Comparison of ENCODE assay signal across 9 cellular contexts in the genomic region with DNA sequence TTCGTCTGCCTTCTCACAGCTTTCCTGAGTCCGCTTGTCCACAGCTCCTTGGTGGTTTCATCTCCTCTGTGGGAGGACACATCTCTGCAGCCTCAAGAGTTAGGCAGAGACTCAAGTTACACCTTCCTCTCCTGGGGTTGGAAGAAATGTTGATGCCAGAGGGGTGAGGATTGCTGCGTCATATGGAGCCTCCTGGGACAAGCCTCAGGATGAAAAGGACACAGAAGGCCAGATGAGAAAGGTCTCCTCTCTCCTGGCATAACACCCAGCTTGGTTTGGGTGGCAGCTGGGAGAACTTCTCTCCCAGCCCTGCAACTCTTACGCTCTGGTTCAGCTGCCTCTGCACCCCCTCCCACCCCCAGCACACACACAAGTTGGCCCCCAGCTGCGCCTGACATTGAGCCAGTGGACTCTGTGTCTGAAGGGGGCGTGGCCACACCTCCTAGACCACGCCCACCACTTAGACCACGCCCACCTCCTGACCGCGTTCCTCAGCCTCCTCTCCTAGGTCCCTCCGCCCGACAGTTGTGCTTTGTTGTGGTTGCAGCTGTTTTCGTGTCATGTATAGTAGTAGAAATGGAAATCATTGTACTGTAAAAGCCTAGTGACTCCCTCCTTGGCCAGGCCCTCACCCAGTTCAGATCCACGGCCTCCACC. TPM values are rescaled to one million over a fixed set of nuclear protein-coding genes. Genes with fewer than 3 reads are reported as not detected.
DNase-seq lines count a peak whose midpoint lies in the region; ATAC-seq, FAIRE-seq and TF ChIP-seq lines count a peak whose summit lies in the region.
"Had no signal": no experiment of that assay in that cellular context is flagged by ENCODE, and none has a peak within 500 bp of the region (broad histone marks: within the 10 kb centered on the region; RNA-seq: fewer than 3 reads in every experiment).

No MANE protein-coding gene starts in this region.

- CTCF ChIA-PET in A673 (lab: Charles Lee): no interaction called here

- H3K9me3 ChIP-seq in A673 (ENCODE audit: low read depth, low read length, poor library complexity, severe bottlenecking): no peaks in the 10 kb centered on the region
- H3K9me3 ChIP-seq in effector memory CD4-positive, alpha-beta T cell (ENCODE audit: control insufficient read depth, low read length): no peaks in the 10 kb centered on the region
- H3K9me3 ChIP-seq: ovary had no signal

- H3K4me1 Mint-ChIP-seq in type B pancreatic cell (ENCODE audit: unreplicated experiment): peaks cover 14% of the 10 kb centered on the region

- TF ChIP-seq CTCF in A673 (conservative IDR thresholded peaks at IDR 0.05; ENCODE audit: low read depth, low read length) (no peak), coronary artery (IDR thresholded peaks at IDR 0.05) (no peak), type B pancreatic cell (conservative IDR thresholded peaks at IDR 0.05) (no peak)

- POLR2A ChIA-PET in A673 (lab: Charles Lee; ENCODE audit: low non-redundant PET): no interaction called here

- BruUV-seq in A673 (replicated peaks; lab: Mats Ljungman, UMichigan): no TSS peak

- no peaks in the 10 kb centered on the region for H3K36me3 ChIP-seq in A673 (ENCODE audit: insufficient read depth, low read length, poor library complexity, severe bottlenecking)
- H3K36me3 ChIP-seq in effector memory CD4-positive, alpha-beta T cell (ENCODE audit: control insufficient read depth, insufficient read depth, low read length): no peaks in the 10 kb centered on the region
- H3K36me3 ChIP-seq: ovary had no signal

- peak; percentile 66 for DNase-seq in A673 (ENCODE audit: low spot score)
- peak; percentile 38 for DNase-seq in HTR-8/SVneo (ENCODE audit: insufficient read length, low spot score)
- DNase-seq in activated CD4-positive, alpha-beta T cell treated with anti-CD3 and anti-CD28 coated beads for 48 hours: peak; percentile 90
- DNase-seq in effector memory CD4-positive, alpha-beta T cell: peak; percentile 66 to 79 (median 71)
- peak; percentile 65 to 83 (median 77) for DNase-seq in stimulated activated CD4-positive, alpha-beta T cell treated with anti-CD3 and anti-CD28 coated beads, TNF-alpha, amount 100 ng/mL, for 24 hours (ENCODE audit: low read depth in 3 of 3)
- DNase-seq in coronary artery (ENCODE audit: low spot score): no peak
- no peak for DNase-seq in type B pancreatic cell (ENCODE audit: extremely low spot score, unreplicated experiment)

- no peak for ATAC-seq in HG03280 (IDR thresholded peaks at IDR 0.05; ENCODE audit: unreplicated experiment)

- H3K4me1 ChIP-seq in A673 (ENCODE audit: insufficient read depth, low read length, poor library complexity, severe bottlenecking): peaks cover 33% of the 10 kb centered on the region
- peaks cover 12% of the 10 kb centered on the region for H3K4me1 ChIP-seq in effector memory CD4-positive, alpha-beta T cell (ENCODE audit: control insufficient read depth, insufficient read depth, low read length, poor library complexity, severe bottlenecking)

- H3K27ac Mint-ChIP-seq in type B pancreatic cell: no peak overlapping the region

- no peak overlapping the region for H3K4me3 Mint-ChIP-seq in type B pancreatic cell

- intact Hi-C loops in A673 (cut with micrococcal nuclease; ENCODE audit: unreplicated experiment): no loop called here

- H3K4me3 ChIP-seq in A673 (ENCODE audit: low read depth, low read length, poor library complexity, severe bottlenecking) (no peak overlapping the region), coronary artery (no peak overlapping the region)
- H3K4me3 ChIP-seq in effector memory CD4-positive, alpha-beta T cell (ENCODE audit: insufficient read depth, low read depth, low read length, poor library complexity, severe bottlenecking): peak overlapping the region; percentile 9
- H3K4me3 ChIP-seq: ovary had no signal

- peaks cover 16% of the 10 kb centered on the region for H3K27me3 Mint-ChIP-seq in type B pancreatic cell

- no peaks in the 10 kb centered on the region for H3K36me3 Mint-ChIP-seq in type B pancreatic cell

- no peaks in the 10 kb centered on the region for H3K27me3 ChIP-seq in A673 (replicated peaks; ENCODE audit: insufficient read depth, low read depth, low read length, poor library complexity)
- no peaks in the 10 kb centered on the region for H3K27me3 ChIP-seq in effector memory CD4-positive, alpha-beta T cell (replicated peaks; ENCODE audit: control insufficient read depth, insufficient read depth, low read length, poor library complexity, severe bottlenecking)
- H3K27me3 ChIP-seq: ovary had no signal

- no peak for FAIRE-seq in HTR-8/SVneo (lab: Jason Lieb, UNC)

- no peak overlapping the region for H3K27ac ChIP-seq in A673 (ENCODE audit: low read depth, low read length, poor library complexity, severe bottlenecking)
- H3K27ac ChIP-seq in effector memory CD4-positive, alpha-beta T cell (ENCODE audit: insufficient read depth, low read length, poor library complexity, severe bottlenecking): no peak overlapping the region
- no peak overlapping the region for H3K27ac ChIP-seq in coronary artery
- H3K27ac ChIP-seq: ovary had no signal

- no peaks in the 10 kb centered on the region for H3K9me3 Mint-ChIP-seq in type B pancreatic cell

RNA-seq across cellular contexts. Expression of a gene that starts 11.7 kb away (rescaled TPM):
- 1.3 and 3.1 TPM in 2 replicates for total RNA-seq in A673 (2021)
- total RNA-seq in type B pancreatic cell (ENCODE audit: low replicate concordance): 0.21 and 0.24 TPM in 2 replicates

Comparison
In these comparisons a context has a peak if more than half of its experiments do, and no peak if none do; other contexts are left out.
1. DNase-seq: peak in A673 (single experiment), HTR-8/SVneo (single experiment), activated CD4-positive, alpha-beta T cell treated with anti-CD3 and anti-CD28 coated beads for 48 hours (single experiment), effector memory CD4-positive, alpha-beta T cell (3 of 3) and stimulated activated CD4-positive, alpha-beta T cell treated with anti-CD3 and anti-CD28 coated beads, TNF-alpha, amount 100 ng/mL, for 24 hours (3 of 3); none in coronary artery (single experiment) and type B pancreatic cell (single experiment).